22 cellular contexts compared by ENCODE assay signal in genomic region chr5:63263409-63263808, GRCh38.
"Had no signal": no experiment of that assay in that cellular context is flagged by ENCODE, and none has a peak within 500 bp of the region (broad histone marks: within the 10 kb centered on the region; RNA-seq: fewer than 3 reads in every experiment).

No MANE protein-coding gene starts in this region.

- H3K4me1 ChIP-seq: gastrocnemius medialis, left ventricle myocardium inferior, tibial artery had no signal

- H3K27ac ChIP-seq: gastrocnemius medialis, left ventricle myocardium inferior, tibial artery had no signal

- H3K27ac Mint-ChIP-seq: activated CD4-positive, alpha-beta T cell treated with anti-CD3 and anti-CD28 coated beads, Interleukin-2, amount 10 ng/mL, durations not matched to agents 24 days and 14 days; activated CD8-positive, alpha-beta T cell treated with anti-CD3 and anti-CD28 coated beads for 36 hours; activated naive CD8-positive, alpha-beta T cell treated with anti-CD3 and anti-CD28 coated beads for 36 hours; activated T-helper 17 cell treated with anti-CD3 and anti-CD28 coated beads, Interleukin-2, amount 50 U/mL, for 72 hours; nephron progenitor cell had no signal

- H3K9me3 ChIP-seq: gastrocnemius medialis, left ventricle myocardium inferior, tibial artery had no signal

- H3K9me3 Mint-ChIP-seq: activated CD4-positive, alpha-beta T cell treated with anti-CD3 and anti-CD28 coated beads, Interleukin-2, amount 10 ng/mL, durations not matched to agents 24 days and 14 days; activated naive CD8-positive, alpha-beta T cell treated with anti-CD3 and anti-CD28 coated beads for 36 hours; nephron progenitor cell had no signal

- DNase-seq: activated CD4-positive, alpha-beta T cell treated with anti-CD3 and anti-CD28 coated beads, Interleukin-2, amount 10 ng/mL, durations not matched to agents 24 days and 14 days; activated CD8-positive, alpha-beta T cell treated with anti-CD3 and anti-CD28 coated beads for 36 hours; activated naive CD4-positive, alpha-beta T cell; activated naive CD8-positive, alpha-beta T cell treated with anti-CD3 and anti-CD28 coated beads for 36 hours; activated T-cell treated with anti-CD3 and anti-CD28 coated beads, Interleukin-2, amount 50 U/mL, for 1 hour; anterior cingulate cortex; brain microvascular endothelial cell; cortex of kidney; gastrocnemius medialis; head of caudate nucleus; kidney glomerular epithelial cell; left ventricle myocardium inferior; mammary epithelial cell; nephron progenitor cell; nucleus accumbens; stimulated activated CD4-positive, alpha-beta T cell treated with anti-CD3 and anti-CD28 coated beads, Interleukin-12 subunit alpha, Interleukin-12 subunit beta, amount 100 ng/mL, for 4 hours; stimulated activated CD4-positive, alpha-beta T cell treated with anti-CD3 and anti-CD28 coated beads, Interleukin-1b, Interleukin-23, amount 100 ng/mL, for 48 hours; stimulated activated naive CD4-positive, alpha-beta T cell treated with Interleukin-2 at 50 U/mL for 16 hours; substantia nigra; tibial artery had no signal

- H3K36me3 Mint-ChIP-seq: activated naive CD8-positive, alpha-beta T cell treated with anti-CD3 and anti-CD28 coated beads for 36 hours had no signal

- H3K4me1 Mint-ChIP-seq: activated CD4-positive, alpha-beta T cell treated with anti-CD3 and anti-CD28 coated beads, Interleukin-2, amount 10 ng/mL, durations not matched to agents 24 days and 14 days; activated naive CD8-positive, alpha-beta T cell treated with anti-CD3 and anti-CD28 coated beads for 36 hours; activated T-helper 17 cell treated with anti-CD3 and anti-CD28 coated beads, Interleukin-2, amount 50 U/mL, for 72 hours; nephron progenitor cell had no signal

- H3K36me3 ChIP-seq: brain microvascular endothelial cell, gastrocnemius medialis, left ventricle myocardium inferior, tibial artery had no signal

- H3K27me3 Mint-ChIP-seq: activated CD4-positive, alpha-beta T cell treated with anti-CD3 and anti-CD28 coated beads, Interleukin-2, amount 10 ng/mL, durations not matched to agents 24 days and 14 days; activated CD8-positive, alpha-beta T cell treated with anti-CD3 and anti-CD28 coated beads for 36 hours; activated naive CD8-positive, alpha-beta T cell treated with anti-CD3 and anti-CD28 coated beads for 36 hours; activated T-helper 17 cell treated with anti-CD3 and anti-CD28 coated beads, Interleukin-2, amount 50 U/mL, for 72 hours had no signal

- H3K4me3 ChIP-seq: gastrocnemius medialis, left ventricle myocardium inferior, tibial artery had no signal

- H3K4me3 Mint-ChIP-seq: activated CD4-positive, alpha-beta T cell treated with anti-CD3 and anti-CD28 coated beads, Interleukin-2, amount 10 ng/mL, durations not matched to agents 24 days and 14 days; activated CD8-positive, alpha-beta T cell treated with anti-CD3 and anti-CD28 coated beads for 36 hours; activated naive CD8-positive, alpha-beta T cell treated with anti-CD3 and anti-CD28 coated beads for 36 hours; activated T-helper 17 cell treated with anti-CD3 and anti-CD28 coated beads, Interleukin-2, amount 50 U/mL, for 72 hours; nephron progenitor cell had no signal

- ATAC-seq: activated CD8-positive, alpha-beta T cell treated with anti-CD3 and anti-CD28 coated beads for 36 hours; activated T-helper 17 cell treated with anti-CD3 and anti-CD28 coated beads, Interleukin-2, amount 50 U/mL, for 72 hours; esophagus mucosa; gastrocnemius medialis had no signal

- H3K27me3 ChIP-seq: brain microvascular endothelial cell, gastrocnemius medialis, tibial artery had no signal
